In the genomic region with DNA sequence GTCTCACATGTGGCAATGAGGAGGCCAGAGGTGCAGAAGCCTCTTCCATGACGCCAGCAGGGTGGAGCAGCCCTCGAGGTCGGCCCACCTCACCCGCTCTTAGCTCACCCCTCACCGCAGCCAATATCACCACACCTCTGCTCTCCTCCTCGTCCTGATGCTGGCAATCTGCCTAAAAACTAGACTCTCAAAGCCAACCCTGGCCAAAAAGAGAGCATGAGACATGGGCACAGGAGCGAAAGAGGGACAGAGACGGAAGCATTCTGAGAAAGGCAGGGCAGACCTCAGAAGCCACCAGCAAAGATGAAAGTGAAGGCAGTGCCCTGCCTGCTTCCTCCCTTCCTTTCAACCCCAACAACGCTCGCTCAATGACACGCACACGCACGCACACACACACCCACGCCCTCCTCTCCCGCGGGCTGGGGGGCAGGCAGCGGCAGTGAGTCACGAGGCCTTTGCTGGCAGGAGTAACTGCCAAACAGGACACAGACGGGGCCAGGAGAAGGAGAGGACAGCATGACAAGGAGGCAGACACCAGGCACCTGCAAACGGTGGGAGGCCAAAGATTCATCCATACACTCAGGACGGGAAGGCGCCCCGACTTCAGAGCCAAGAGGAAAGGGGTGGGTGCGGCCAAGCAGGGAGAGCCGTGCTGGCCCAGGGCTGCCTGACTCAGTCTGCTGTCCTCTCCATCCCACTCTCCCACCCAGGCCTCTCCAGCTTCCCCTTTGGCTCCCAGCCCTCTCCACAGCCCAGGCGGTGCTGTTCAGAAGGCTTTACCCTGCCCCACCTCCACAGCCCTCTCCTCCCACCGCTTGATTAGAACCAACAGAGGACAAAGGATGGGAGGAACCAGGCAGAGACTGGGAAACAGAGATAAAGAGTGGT, we compare ENCODE assay signal across 8 cellular contexts. TPM values are rescaled to one million over a fixed set of nuclear protein-coding genes. Genes with fewer than 3 reads are reported as not detected.
DNase-seq lines count a peak whose midpoint lies in the region; ATAC-seq and TF ChIP-seq lines count a peak whose summit lies in the region.

No MANE protein-coding gene starts in this region.

- H3K9me3 Mint-ChIP-seq in effector memory CD8-positive, alpha-beta T cell = no peaks in the 10 kb centered on the region
- H3K9me3 Mint-ChIP-seq in HFFc6 = peaks cover 4% of the 10 kb centered on the region

- ATAC-seq in GM18867 (IDR thresholded peaks at IDR 0.05; ENCODE audit: unreplicated experiment) = peak; percentile 57
- peak; percentile 78 for ATAC-seq in effector memory CD8-positive, alpha-beta T cell (replicated peaks)
- ATAC-seq in HG03439 (IDR thresholded peaks at IDR 0.05; ENCODE audit: unreplicated experiment) = no peak
- no peak for ATAC-seq in GM18907 (IDR thresholded peaks at IDR 0.05; ENCODE audit: unreplicated experiment)
- ATAC-seq in GM18873 (IDR thresholded peaks at IDR 0.05; ENCODE audit: low FRiP score, unreplicated experiment) = no peak

- peak overlapping the region; percentile 88 to 89 for H3K27ac Mint-ChIP-seq in effector memory CD8-positive, alpha-beta T cell
- H3K27ac Mint-ChIP-seq in HFFc6 = no peak overlapping the region

- H3K4me3 Mint-ChIP-seq in effector memory CD8-positive, alpha-beta T cell = peak overlapping the region; percentile 73 to 76
- no peak overlapping the region for H3K4me3 Mint-ChIP-seq in HFFc6

- TF ChIP-seq CTCF in HFFc6 (IDR thresholded peaks at IDR 0.05) = no peak

- H3K27me3 Mint-ChIP-seq in effector memory CD8-positive, alpha-beta T cell = peaks cover 0 to 21% of the 10 kb centered on the region in 2 donors
- H3K27me3 Mint-ChIP-seq in HFFc6 (ENCODE audit: insufficient read depth) = peaks cover 19% of the 10 kb centered on the region

- DNase-seq in activated CD4-positive, alpha-beta T cell treated with anti-CD3 and anti-CD28 coated beads, Interleukin-2, amount 50 U/mL, for 4 hours = peak; percentile 77 to 83
- peak; percentile 65 to 68 (median 68) for DNase-seq in effector memory CD8-positive, alpha-beta T cell
- peak; percentile 78 to 81 for DNase-seq in stimulated activated CD4-positive, alpha-beta T cell treated with anti-CD3 and anti-CD28 coated beads, Interleukin-15, amount 100 ng/mL, for 48 hours (ENCODE audit: low read depth in 2 of 2)
- no peak for DNase-seq in HFFc6

- H3K4me1 Mint-ChIP-seq in effector memory CD8-positive, alpha-beta T cell (ENCODE audit: low read depth in 2 of 2) = peaks cover 35 to 43% of the 10 kb centered on the region in 2 donors
- no peaks in the 10 kb centered on the region for H3K4me1 Mint-ChIP-seq in HFFc6 (ENCODE audit: low read depth)

- peaks cover 29% of the 10 kb centered on the region for H3K36me3 Mint-ChIP-seq in effector memory CD8-positive, alpha-beta T cell (ENCODE audit: insufficient read depth)
- H3K36me3 Mint-ChIP-seq in HFFc6 (ENCODE audit: low read depth) = peaks cover 3% of the 10 kb centered on the region

RNA-seq across cellular contexts. Expression of a gene that starts 11.4 kb away (rescaled TPM):
- not detected for total RNA-seq in HFFc6 (2021; fragmentation: NEBNext Ultra II Directional; extraction: Animal tissue kit (Norgen Biotek cat#: 25700))

Comparison
In these comparisons a context has a peak if more than half of its experiments do, and no peak if none do; other contexts are left out.
1. ATAC-seq: peak in GM18867 (single experiment) and effector memory CD8-positive, alpha-beta T cell (single experiment); none in HG03439 (single experiment), GM18907 (single experiment) and GM18873 (single experiment).